In the genomic region with DNA sequence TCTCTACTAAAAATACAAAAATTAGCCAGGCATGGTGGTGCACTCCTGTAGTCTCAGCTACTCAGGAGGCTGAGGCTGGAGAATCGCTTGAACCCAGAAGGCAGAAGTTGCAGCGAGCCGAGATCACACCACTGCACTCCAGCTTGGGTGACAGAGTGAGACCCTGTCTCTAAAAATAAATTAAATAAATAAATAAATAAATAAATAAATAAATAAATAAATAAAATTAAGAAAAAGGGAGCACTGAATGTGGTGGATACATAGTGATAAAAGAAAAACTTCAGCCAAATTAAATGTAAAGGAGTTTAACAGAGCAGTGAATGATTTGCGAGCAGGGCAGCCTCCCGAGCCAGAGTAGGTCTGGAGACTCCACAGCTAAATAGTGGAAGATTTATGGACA, we compare ENCODE assay signal across 8 cellular contexts. TPM values are rescaled to one million over a fixed set of nuclear protein-coding genes. Genes with fewer than 3 reads are reported as not detected.
"Had no signal": no experiment of that assay in that cellular context is flagged by ENCODE, and none has a peak within 500 bp of the region (broad histone marks: within the 10 kb centered on the region; RNA-seq: fewer than 3 reads in every experiment).

No MANE protein-coding gene starts in this region.

RNA-seq across cellular contexts. Expression of a gene that starts 6.8 kb away (rescaled TPM):
- total RNA-seq: dermis microvascular lymphatic vessel endothelial cell, glomerular endothelial cell, kidney epithelial cell, mammary epithelial cell, mononuclear cell had no signal
- polyA plus RNA-seq: keratinocyte; mammary epithelial cell; naive thymus-derived CD4-positive, alpha-beta T cell had no signal

RNA-seq across cellular contexts. Expression of a gene that starts 24.4 kb away (rescaled TPM):
- total RNA-seq: endodermal cell had no signal
